9 cellular contexts compared by ENCODE assay signal in genomic region chr12:93784339-93785086, GRCh38.
DNase-seq lines count a peak whose midpoint lies in the region; ATAC-seq, FAIRE-seq and TF ChIP-seq lines count a peak whose summit lies in the region.
"Had no signal": no experiment of that assay in that cellular context is flagged by ENCODE, and none has a peak within 500 bp of the region (broad histone marks: within the 10 kb centered on the region; RNA-seq: fewer than 3 reads in every experiment).

No MANE protein-coding gene starts in this region.

- TF ChIP-seq CTCF in BE2C (IDR thresholded peaks at IDR 0.05; ENCODE audit: low read depth, low read length) = no peak
- no peak for TF ChIP-seq CTCF in foreskin keratinocyte (conservative IDR thresholded peaks at IDR 0.05)
- TF ChIP-seq CTCF in prostate gland (IDR thresholded peaks at IDR 0.05) = no peak

- no peak for FAIRE-seq in GM12891 (lab: Jason Lieb, UNC)
- FAIRE-seq: bronchial epithelial cell had no signal

- H3K9me3 Mint-ChIP-seq in activated T-cell treated with anti-CD3 and anti-CD28 coated beads, Interleukin-2, amount 50 U/mL, for 72 hours = peaks cover 7 to 12% of the 10 kb centered on the region in 2 donors

- H3K36me3 Mint-ChIP-seq in activated T-cell treated with anti-CD3 and anti-CD28 coated beads, Interleukin-2, amount 50 U/mL, for 72 hours (ENCODE audit: insufficient read depth in 2 of 2) = peaks cover 16 to 27% of the 10 kb centered on the region in 2 donors

- in situ Hi-C loops in KBM-7 (cut with MboI; ENCODE audit: low pct_unique_long_range_greater_than_20kb, low sequenced_read_pairs) = no loop called here

- peak overlapping the region; percentile 31 for H3K4me3 ChIP-seq in BE2C (ENCODE audit: low read depth, low read length)
- H3K4me3 ChIP-seq in prostate gland = no peak overlapping the region

- H3K4me1 Mint-ChIP-seq in activated T-cell treated with anti-CD3 and anti-CD28 coated beads, Interleukin-2, amount 50 U/mL, for 72 hours (ENCODE audit: low read depth) = peaks cover 78% of the 10 kb centered on the region

- peak overlapping the region; percentile 69 to 95 for H3K4me3 Mint-ChIP-seq in activated T-cell treated with anti-CD3 and anti-CD28 coated beads, Interleukin-2, amount 50 U/mL, for 72 hours

- peak overlapping the region; percentile 93 for H3K27ac Mint-ChIP-seq in activated T-cell treated with anti-CD3 and anti-CD28 coated beads, Interleukin-2, amount 50 U/mL, for 72 hours

- H3K27me3 ChIP-seq in BE2C (no peaks in the 10 kb centered on the region), foreskin keratinocyte (no peaks in the 10 kb centered on the region), prostate gland (replicated peaks; ENCODE audit: insufficient read depth) (no peaks in the 10 kb centered on the region)

- ATAC-seq in activated T-cell treated with anti-CD3 and anti-CD28 coated beads, Interleukin-2, amount 50 U/mL, for 72 hours (replicated peaks in 1 of 2) = peak; percentile 37 to 66
- ATAC-seq in foreskin keratinocyte (peak; percentile 26), GM21737 (IDR thresholded peaks at IDR 0.05; ENCODE audit: unreplicated experiment) (no peak), HG02642 (IDR thresholded peaks at IDR 0.05; ENCODE audit: poor library complexity, unreplicated experiment) (no peak)

- no peaks in the 10 kb centered on the region for H3K36me3 ChIP-seq in BE2C
- H3K36me3 ChIP-seq in prostate gland = no peaks in the 10 kb centered on the region

- intact Hi-C loops in prostate gland (cut with DNase I) = loop anchor here (2.0 to 10.0 kb wide), 2 partner anchors 34 to 110 kb away; no protein-coding TSS in a partner anchor

- TF ChIP-seq POLR2A in prostate gland (IDR thresholded peaks at IDR 0.05) (no peak), GM12891 (IDR thresholded peaks at IDR 0.05; ENCODE audit: low read depth, low read length) (no peak)

- WGBS in prostate gland = 8% methylated on average over 9 of the region's 9 CpGs

- DNase-seq in BE2C = peak; percentile 81
- peak; percentile 60 for DNase-seq in KBM-7
- DNase-seq in activated T-cell treated with anti-CD3 and anti-CD28 coated beads, Interleukin-2, amount 50 U/mL, for 72 hours = peak; percentile 32 to 56
- peak in 1 of 2 donors; percentile 51 for DNase-seq in foreskin keratinocyte
- DNase-seq in prostate gland (ENCODE audit: low spot score) = peak; percentile 90
- DNase-seq in GM12891 (ENCODE audit: insufficient read length, low spot score) = no peak

- peak overlapping the region; percentile 11 for H3K27ac ChIP-seq in foreskin keratinocyte
- peak overlapping the region; percentile 82 to 87 for H3K27ac ChIP-seq in prostate gland

- H3K4me1 ChIP-seq in BE2C (peaks cover 28% of the 10 kb centered on the region), foreskin keratinocyte (peaks cover 52% of the 10 kb centered on the region), prostate gland (replicated peaks) (peaks cover 10% of the 10 kb centered on the region)

- H3K9me3 ChIP-seq in BE2C = no peaks in the 10 kb centered on the region
- H3K9me3 ChIP-seq in prostate gland = no peaks in the 10 kb centered on the region

- no peaks in the 10 kb centered on the region for H3K27me3 Mint-ChIP-seq in activated T-cell treated with anti-CD3 and anti-CD28 coated beads, Interleukin-2, amount 50 U/mL, for 72 hours (ENCODE audit: low read depth)

TF ChIP-seq in GM12891, 5 proteins besides CTCF, POLR2A, EP300 and RAD21:
- TF ChIP-seq POLR2AphosphoS5 (IDR thresholded peaks at IDR 0.05; ENCODE audit: low read depth, low read length) = no peak
- TF ChIP-seq SPI1 (IDR thresholded peaks at IDR 0.05; ENCODE audit: low read depth, low read length) = no peak
- TF ChIP-seq PAX5 (IDR thresholded peaks at IDR 0.05; ENCODE audit: insufficient read depth, low read length, severe bottlenecking) = no peak
- TF ChIP-seq TAF1 (IDR thresholded peaks at IDR 0.05; ENCODE audit: low read depth, low read length) = no peak
- TF ChIP-seq POU2F2 (IDR thresholded peaks at IDR 0.05; ENCODE audit: low read depth, low read length) = no peak

Comparison
In these comparisons a context has a peak if more than half of its experiments do, and no peak if none do; other contexts are left out.
1. ATAC-seq: peak in activated T-cell treated with anti-CD3 and anti-CD28 coated beads, Interleukin-2, amount 50 U/mL, for 72 hours (2 of 2) and foreskin keratinocyte (single experiment); none in GM21737 (single experiment) and HG02642 (single experiment).